In the genomic region with DNA sequence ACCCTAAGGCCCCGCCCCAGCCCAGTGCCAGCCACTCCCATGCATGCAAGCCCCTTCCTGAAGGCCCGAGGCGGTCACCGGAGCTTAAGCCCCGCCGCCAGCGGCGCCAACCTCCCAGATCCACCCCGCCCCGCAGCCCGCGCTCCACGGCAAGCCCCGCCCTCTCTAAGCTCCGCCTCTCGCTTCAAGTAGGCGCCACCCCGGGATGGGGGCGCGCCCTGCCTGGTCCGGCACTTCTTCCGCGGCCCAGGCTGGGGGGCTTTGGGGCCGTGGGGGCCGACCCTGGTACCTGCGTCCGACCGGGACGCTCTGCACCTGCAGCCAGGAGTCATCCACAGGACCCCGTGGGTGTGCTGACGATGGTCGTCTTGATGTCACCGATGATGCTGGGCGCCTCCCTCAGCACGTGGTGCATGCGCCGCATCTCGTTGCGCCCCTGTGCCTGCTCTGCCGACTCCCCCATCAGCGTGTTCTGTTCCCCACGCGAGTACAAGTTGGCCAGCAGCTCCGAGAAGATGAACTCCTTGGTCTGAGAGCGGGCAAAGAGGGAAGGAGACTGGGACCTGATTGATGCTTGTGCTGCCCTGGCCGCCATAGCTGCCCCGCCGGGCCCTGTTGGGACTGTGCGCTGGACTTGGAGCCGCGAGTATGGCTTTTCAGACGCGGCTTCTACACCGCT, we compare ENCODE assay signal across 8 cellular contexts. TPM values are rescaled to one million over a fixed set of nuclear protein-coding genes. Genes with fewer than 3 reads are reported as not detected.
DNase-seq lines count a peak whose midpoint lies in the region; ATAC-seq and TF ChIP-seq lines count a peak whose summit lies in the region.

No MANE protein-coding gene starts in this region.

- H3K9me3 ChIP-seq in gastroesophageal sphincter: no peaks in the 10 kb centered on the region

- H3K4me1 Mint-ChIP-seq in activated naive CD4-positive, alpha-beta T cell treated with anti-CD3 and anti-CD28 coated beads for 36 hours (ENCODE audit: low read depth): peaks cover 5% of the 10 kb centered on the region

- intact Hi-C loops in activated naive CD4-positive, alpha-beta T cell treated with anti-CD3 and anti-CD28 coated beads for 36 hours (cut with micrococcal nuclease): loop anchor here (1.0 to 5.0 kb wide), 4 partner anchors 20 to 288 kb away; a partner anchor contains a TSS

- WGBS in gastroesophageal sphincter (ENCODE audit: low coverage in 1 of 2), 2 donors: 25 to 27% methylated on average over 11 to 16 of the region's 54 CpGs

- no peak for TF ChIP-seq CTCF in gastroesophageal sphincter (IDR thresholded peaks at IDR 0.05)

- peaks cover 0 to 31% (median 0%) of the 10 kb centered on the region in 3 donors for H3K4me1 ChIP-seq in gastroesophageal sphincter

- H3K36me3 Mint-ChIP-seq in activated naive CD4-positive, alpha-beta T cell treated with anti-CD3 and anti-CD28 coated beads for 36 hours (ENCODE audit: low read depth): no peaks in the 10 kb centered on the region

- peak; percentile 98 for DNase-seq in G401 (ENCODE audit: low spot score)
- DNase-seq in HEK293T (ENCODE audit: extremely low spot score): peak; percentile 99
- DNase-seq in MV-4-11 (lab: John Stamatoyannopoulos, UW): peak; percentile 94
- peak; percentile 88 for DNase-seq in SK-MEL-5 (ENCODE audit: low read depth, low spot score)
- peak; percentile 94 for DNase-seq in activated naive CD4-positive, alpha-beta T cell treated with anti-CD3 and anti-CD28 coated beads for 36 hours
- peak in 55 of 56 donors; percentile 13 to 91 (median 78) for DNase-seq in nucleus accumbens (lab: John Stamatoyannopoulos, UW)
- DNase-seq in substantia nigra (lab: John Stamatoyannopoulos, UW): peak; percentile 27 to 97 (median 73)

- in situ Hi-C loops in G401 (cut with HindIII; ENCODE audit: low sequenced_read_pairs): no loop called here
- in situ Hi-C loops in SK-MEL-5 (cut with HindIII; ENCODE audit: low pct_unique_long_range_greater_than_20kb, low sequenced_read_pairs): no loop called here

- peak overlapping the region in 3 of 4 donors; percentile 38 to 86 (median 76) for H3K27ac ChIP-seq in gastroesophageal sphincter
- peak overlapping the region; percentile 51 for H3K27ac ChIP-seq in substantia nigra (ENCODE audit: low read depth, low read length, poor library complexity, severe bottlenecking)

- H3K27ac Mint-ChIP-seq in activated naive CD4-positive, alpha-beta T cell treated with anti-CD3 and anti-CD28 coated beads for 36 hours: no peak overlapping the region

- peak; percentile 98 for ATAC-seq in gastroesophageal sphincter

- peak overlapping the region; percentile 82 for H3K4me3 Mint-ChIP-seq in activated naive CD4-positive, alpha-beta T cell treated with anti-CD3 and anti-CD28 coated beads for 36 hours

- POLR2A ChIA-PET in HEK293T (lab: Yijun Ruan, JAX): interaction anchor here (0.7 to 2.0 kb wide), 14 partner anchors 12 to 285 kb away, joined by 3 to 7 read pairs (median 4); a partner anchor contains a TSS

- H3K36me3 ChIP-seq in gastroesophageal sphincter: no peaks in the 10 kb centered on the region

- H3K4me3 ChIP-seq in gastroesophageal sphincter: peak overlapping the region; percentile 87 to 88

- H3K27me3 Mint-ChIP-seq in activated naive CD4-positive, alpha-beta T cell treated with anti-CD3 and anti-CD28 coated beads for 36 hours (ENCODE audit: low read depth): peaks cover 5% of the 10 kb centered on the region

- H3K27me3 ChIP-seq in gastroesophageal sphincter: no peaks in the 10 kb centered on the region

- no peak for TF ChIP-seq EP300 in gastroesophageal sphincter (IDR thresholded peaks at IDR 0.05)

- no peaks in the 10 kb centered on the region for H3K9me3 Mint-ChIP-seq in activated naive CD4-positive, alpha-beta T cell treated with anti-CD3 and anti-CD28 coated beads for 36 hours

- TF ChIP-seq POLR2A in gastroesophageal sphincter (IDR thresholded peaks at IDR 0.05): no peak

- CTCF ChIA-PET in HEK293T (lab: Yijun Ruan, JAX): interaction anchor here (0.7 to 1.3 kb wide), 3 partner anchors 10 to 72 kb away, joined by 3 to 4 read pairs (median 3); no protein-coding TSS in a partner anchor
- CTCF ChIA-PET in activated naive CD4-positive, alpha-beta T cell treated with anti-CD3 and anti-CD28 coated beads for 36 hours (lab: Charles Lee): interaction anchor here (0.5 kb wide), 1 partner anchor 97 kb away, joined by 3 read pairs; no protein-coding TSS in a partner anchor

TF ChIP-seq in HEK293T, 16 proteins besides CTCF, POLR2A, EP300 and RAD21:
- no peak for TF ChIP-seq FOXK2 (IDR thresholded peaks at IDR 0.05)
- peak; percentile 95 for TF ChIP-seq L3MBTL2 (conservative IDR thresholded peaks at IDR 0.05)

RNA-seq across cellular contexts. Expression of a gene that starts 26.1 kb away (rescaled TPM):
- 32.3 and 34.4 TPM in 2 replicates for total RNA-seq in G401 (2014; rRNA removed; shearing (Covaris generic))
- total RNA-seq in SK-MEL-5 (2014; rRNA removed; shearing (Covaris generic)): 11.8 and 13.7 TPM in 2 replicates
- polyA plus RNA-seq in SK-MEL-5 (2015; cell fraction: cytosol; rRNA removed): 15.1 and 16.9 TPM in 2 replicates
- polyA plus RNA-seq in SK-MEL-5 (2015; cell fraction: nucleus; rRNA removed): 12.0 and 12.3 TPM in 2 replicates
- total RNA-seq in activated naive CD4-positive, alpha-beta T cell treated with anti-CD3 and anti-CD28 coated beads for 36 hours: not detected
- total RNA-seq in gastroesophageal sphincter: 100 to 1,000 TPM in 3 of 4 donors, 10 to 100 TPM in 1; 98.7 to 396 (median 151) TPM

Comparison
In these comparisons a context has a peak if more than half of its experiments do, and no peak if none do; other contexts are left out.
1. Peak in every context shown above with its lines: DNase-seq, ATAC-seq, H3K4me3 ChIP-seq and H3K27ac ChIP-seq.
2. RNA of a gene that starts 26.1 kb away (total RNA-seq): 98.7 to 396 TPM in gastroesophageal sphincter, 32.3 to 34.4 TPM in G401 and 11.8 to 13.7 TPM in SK-MEL-5; not detected in activated naive CD4-positive, alpha-beta T cell treated with anti-CD3 and anti-CD28 coated beads for 36 hours; every median in the first group is over 10 times any median in the second.